In genomic region chr3:114716916-114717315, GRCh38 we compare ENCODE assay signal across 21 cellular contexts.
"Had no signal": no experiment of that assay in that cellular context is flagged by ENCODE, and none has a peak within 500 bp of the region (broad histone marks: within the 10 kb centered on the region; RNA-seq: fewer than 3 reads in every experiment).

No MANE protein-coding gene starts in this region.

- H3K4me1 ChIP-seq: SJSA1 had no signal

- ATAC-seq: activated CD4-positive, CD25-positive, alpha-beta regulatory T cell treated with anti-CD3 and anti-CD28 coated beads, Interleukin-2, amount 50 U/mL, for 24 hours; activated CD8-positive, alpha-beta T cell treated with anti-CD3 and anti-CD28 coated beads for 36 hours; PC-3; SK-N-SH treated with all-trans-retinoic acid at 6 μM for 48 hours had no signal

- H3K9ac ChIP-seq: KMS-11 had no signal

- H3K4me2 ChIP-seq: KMS-11 had no signal

- H3K36me3 ChIP-seq: SJSA1 had no signal

- H3K4me3 ChIP-seq: SJSA1 had no signal

- H3K9me3 ChIP-seq: SJSA1 had no signal

- H3K27me3 ChIP-seq: SJSA1 had no signal

- FAIRE-seq: RCC 7860 had no signal

- DNase-seq: activated CD4-positive, alpha-beta T cell treated with anti-CD3 and anti-CD28 coated beads for 4 hours; activated CD8-positive, alpha-beta T cell treated with anti-CD3 and anti-CD28 coated beads for 36 hours; activated effector memory CD4-positive, alpha-beta T cell treated with Interleukin-2 at 50 U/mL for 16 hours; activated naive CD4-positive, alpha-beta T cell; activated T-cell treated with anti-CD3 and anti-CD28 coated beads, Interleukin-2, amount 50 U/mL, for 24 hours; amygdala; MM.1S; NCI-H1105; NCI-H1436; NCI-H187; NCI-H2081; NCI-H510A treated with DMSO at 0.1 percent for 48 hours; NCI-H69; PC-3; SHP77; SW 1271 had no signal

- H3K27ac ChIP-seq: KMS-11, SJSA1 had no signal
